ENCODE assay signal across 8 cellular contexts in genomic region chr19:13012690-13013608, GRCh38. TPM values are rescaled to one million over a fixed set of nuclear protein-coding genes. Genes with fewer than 3 reads are reported as not detected.
DNase-seq lines count a peak whose midpoint lies in the region; ATAC-seq, FAIRE-seq and TF ChIP-seq lines count a peak whose summit lies in the region.

No MANE protein-coding gene starts in this region.

- no peaks in the 10 kb centered on the region for H3K9me3 ChIP-seq in GM23248 (ENCODE audit: low read depth)
- no peaks in the 10 kb centered on the region for H3K9me3 ChIP-seq in endothelial cell of umbilical vein (replicated peaks; ENCODE audit: control insufficient read depth, insufficient read depth, low read length)

- H3K79me2 ChIP-seq in GM23248 (ENCODE audit: insufficient read depth) = peaks cover 100% of the 10 kb centered on the region
- no peaks in the 10 kb centered on the region for H3K79me2 ChIP-seq in endothelial cell of umbilical vein (ENCODE audit: control insufficient read depth, insufficient read depth, low read length)

- no peaks in the 10 kb centered on the region for H3K9me2 ChIP-seq in GM23248 (ENCODE audit: insufficient read depth)

- peak overlapping the region; percentile 99 for H3K27ac ChIP-seq in GM23248
- no peak overlapping the region for H3K27ac ChIP-seq in endothelial cell of umbilical vein (ENCODE audit: insufficient read depth, low read depth, low read length)

- no peaks in the 10 kb centered on the region for H3K9me3 Mint-ChIP-seq in T-helper 2 cell treated with Interferon-gamma antibody and Interleukin-4, amounts not matched to agents 5 μg/mL and 100 μg/mL, for 36 hours
- H3K9me3 Mint-ChIP-seq in naive B cell = peaks cover 0 to 2% (median 0%) of the 10 kb centered on the region in 7 donors

- TF ChIP-seq CTCF in endothelial cell of umbilical vein (IDR thresholded peaks at IDR 0.05; ENCODE audit: extremely low read depth in 1 of 2, insufficient read depth in 1 of 2, low read depth in 1 of 2, low read length in 2 of 2) = no peak

- H3K4me1 Mint-ChIP-seq in T-helper 2 cell treated with Interferon-gamma antibody and Interleukin-4, amounts not matched to agents 5 μg/mL and 100 μg/mL, for 36 hours (ENCODE audit: low read depth) = peaks cover 10% of the 10 kb centered on the region
- H3K4me1 Mint-ChIP-seq in naive B cell = peaks cover 34 to 52% (median 45%) of the 10 kb centered on the region in 3 donors

- peak; percentile 92 for DNase-seq in GM23248
- no peak for DNase-seq in T-helper 2 cell treated with Interferon-gamma antibody and Interleukin-4, amounts not matched to agents 5 μg/mL and 100 μg/mL, for 36 hours (ENCODE audit: low spot score)
- peak; percentile 11 for DNase-seq in endothelial cell of umbilical vein (ENCODE audit: low read depth, low spot score)
- DNase-seq in naive B cell = no peak
- no peak for DNase-seq in NAMALWA (ENCODE audit: low spot score)
- no peak for DNase-seq in cortex of kidney (lab: John Stamatoyannopoulos, UW)
- no peak for DNase-seq in HEK293T (ENCODE audit: extremely low spot score)

- H4K20me1 ChIP-seq in GM23248 (ENCODE audit: insufficient read depth) (no peaks in the 10 kb centered on the region), endothelial cell of umbilical vein (replicated peaks; ENCODE audit: control insufficient read depth, extremely low read depth, insufficient read depth, low read length) (no peaks in the 10 kb centered on the region)

- H3K27me3 ChIP-seq in GM23248 (replicated peaks; ENCODE audit: insufficient read depth) = no peaks in the 10 kb centered on the region
- H3K27me3 ChIP-seq in endothelial cell of umbilical vein (ENCODE audit: control insufficient read depth in 2 of 2, insufficient read depth in 2 of 2, low read length in 2 of 2) = peaks cover 0 to 12% of the 10 kb centered on the region in 2 experiments

- H3K36me3 ChIP-seq in GM23248 (ENCODE audit: low read depth) (no peaks in the 10 kb centered on the region), endothelial cell of umbilical vein (ENCODE audit: control insufficient read depth in 2 of 2, extremely low read depth in 1 of 2, insufficient read depth in 2 of 2, low read length in 2 of 2) (no peaks in the 10 kb centered on the region)

- in situ Hi-C loops in GM23248 (cut with MboI) = no loop called here

- WGBS in GM23248 (ENCODE audit: low coverage in 1 of 2, low lambda C conversion rate in 2 of 2, missing lambda C conversion rate in 2 of 2), 2 experiments = 2% methylated on average over 47 to 52 of the region's 52 CpGs

- no peak for FAIRE-seq in endothelial cell of umbilical vein (lab: Jason Lieb, UNC)

- H3K9ac ChIP-seq in GM23248 = peak overlapping the region; percentile 98
- peak overlapping the region; percentile 20 for H3K9ac ChIP-seq in endothelial cell of umbilical vein (replicated peaks; ENCODE audit: extremely low read depth, insufficient read depth, low read length)

- peak overlapping the region; percentile 5 for H3K27ac Mint-ChIP-seq in T-helper 2 cell treated with Interferon-gamma antibody and Interleukin-4, amounts not matched to agents 5 μg/mL and 100 μg/mL, for 36 hours
- H3K27ac Mint-ChIP-seq in naive B cell = peak overlapping the region; percentile 22 to 89 (median 86)

- H3K36me3 Mint-ChIP-seq in T-helper 2 cell treated with Interferon-gamma antibody and Interleukin-4, amounts not matched to agents 5 μg/mL and 100 μg/mL, for 36 hours (ENCODE audit: low read depth) = no peaks in the 10 kb centered on the region
- peaks cover 0 to 12% of the 10 kb centered on the region in 2 donors for H3K36me3 Mint-ChIP-seq in naive B cell

- peaks cover 17% of the 10 kb centered on the region for H3F3A ChIP-seq in GM23248 (ENCODE audit: insufficient read depth)

- BruUV-seq in endothelial cell of umbilical vein (replicated peaks; lab: Mats Ljungman, UMichigan) = no TSS peak

- no peaks in the 10 kb centered on the region for H3K9me1 ChIP-seq in endothelial cell of umbilical vein (replicated peaks; ENCODE audit: control insufficient read depth, extremely low read depth, insufficient read depth, low read length)

- H3K27me3 Mint-ChIP-seq in T-helper 2 cell treated with Interferon-gamma antibody and Interleukin-4, amounts not matched to agents 5 μg/mL and 100 μg/mL, for 36 hours (ENCODE audit: low read depth) = peaks cover 71% of the 10 kb centered on the region
- peaks cover 43 to 89% (median 86%) of the 10 kb centered on the region in 3 donors for H3K27me3 Mint-ChIP-seq in naive B cell

- dilution Hi-C loops in endothelial cell of umbilical vein (cut with MboI; ENCODE audit: extremely low pct_ligation_motif_present, low sequenced_read_pairs) = no loop called here

- POLR2A ChIA-PET in endothelial cell of umbilical vein (lab: Charles Lee) (no interaction called here), HEK293T (lab: Yijun Ruan, JAX) (interaction anchor here (0.7 to 0.9 kb wide), 3 partner anchors 9 to 47 kb away, joined by 3 read pairs; no protein-coding TSS in a partner anchor)

- no peak for TF ChIP-seq POLR2A in endothelial cell of umbilical vein (IDR thresholded peaks at IDR 0.05; ENCODE audit: low read depth, low read length)

- peak overlapping the region; percentile 68 for H3K4me3 Mint-ChIP-seq in T-helper 2 cell treated with Interferon-gamma antibody and Interleukin-4, amounts not matched to agents 5 μg/mL and 100 μg/mL, for 36 hours
- H3K4me3 Mint-ChIP-seq in naive B cell = peak overlapping the region; percentile 87 to 98 (median 94)

- CTCF ChIA-PET in endothelial cell of umbilical vein (lab: Charles Lee) = interaction anchor here (0.7 to 2.3 kb wide), 12 partner anchors 8 to 81 kb away, joined by 3 to 8 read pairs (median 4); no protein-coding TSS in a partner anchor
- CTCF ChIA-PET in HEK293T (lab: Yijun Ruan, JAX) = interaction anchor here (0.6 to 0.7 kb wide), 2 partner anchors 48 to 141 kb away, joined by 3 to 5 read pairs; no protein-coding TSS in a partner anchor

- ATAC-seq in naive B cell (ENCODE audit: low read depth in 2 of 2) (peak; percentile 35 to 37), HG02678 (IDR thresholded peaks at IDR 0.05; ENCODE audit: unreplicated experiment) (no peak)

- intact Hi-C loops in endothelial cell of umbilical vein (cut with micrococcal nuclease) = loop anchor here (2.0 kb wide), 1 partner anchor 16 kb away; no protein-coding TSS in a partner anchor

- H3K4me1 ChIP-seq in GM23248 (ENCODE audit: insufficient read depth) = peaks cover 45% of the 10 kb centered on the region
- H3K4me1 ChIP-seq in endothelial cell of umbilical vein (ENCODE audit: control insufficient read depth, extremely low read depth, insufficient read depth, low read length) = no peaks in the 10 kb centered on the region

- H3K4me2 ChIP-seq in GM23248 (ENCODE audit: unreplicated experiment) (peak overlapping the region; percentile 100), endothelial cell of umbilical vein (ENCODE audit: insufficient read depth, low read length) (peak overlapping the region; percentile 8)

- H3K4me3 ChIP-seq in GM23248 (peak overlapping the region; percentile 78), endothelial cell of umbilical vein (replicated peaks in 1 of 3; ENCODE audit: insufficient read depth in 1 of 3, low read depth in 1 of 3, low read length in 3 of 3) (peak overlapping the region in 1 of 3 experiments; percentile 1)

- H2AFZ ChIP-seq in GM23248 = peak overlapping the region; percentile 53
- H2AFZ ChIP-seq in endothelial cell of umbilical vein (ENCODE audit: low read depth, low read length) = no peak overlapping the region

TF ChIP-seq in HEK293T, 16 proteins besides CTCF, POLR2A, EP300 and RAD21 (continues in another document):
- no peak for TF ChIP-seq CTBP1 (IDR thresholded peaks at IDR 0.05; ENCODE audit: borderline replicate concordance)
- TF ChIP-seq HDGF (IDR thresholded peaks at IDR 0.05; ENCODE audit: borderline replicate concordance) = no peak

RNA-seq across cellular contexts. Expression of gene NFIX, which starts 17.7 kb away (rescaled TPM):
- total RNA-seq in GM23248 (2014; rRNA removed; shearing (Covaris generic)) = 71.0 and 81.4 TPM in 2 replicates
- polyA plus RNA-seq in GM23248 (2016; fragmentation: Nextera tagmentation; extraction: Ambion mirVana) (59.2 and 60.8 TPM in 2 replicates), endothelial cell of umbilical vein (8.7 and 9.8 TPM in 2 replicates), naive B cell (ENCODE audit: low read depth in 6 of 6) (1 to 10 TPM in 2 of 6 donors, under 1 TPM in 2, not detected in 2; 0.21 to 2.1 (median 1.1) TPM)
- total RNA-seq in endothelial cell of umbilical vein = 18.7 and 37.7 TPM in 2 replicates
- polyA plus RNA-seq in endothelial cell of umbilical vein (2011; cell fraction: cytosol; rRNA removed) = 11.9 and 12.6 TPM in 2 replicates
- 8.6 and 11.6 TPM in 2 replicates for polyA plus RNA-seq in endothelial cell of umbilical vein (2011; cell fraction: nucleus; rRNA removed)
- polyA plus RNA-seq in endothelial cell of umbilical vein (2012) = 22.4 and 30.5 TPM in 2 replicates
- 7.3 and 7.7 TPM in 2 replicates for polyA minus RNA-seq in endothelial cell of umbilical vein
- 1.3 TPM for polyA minus RNA-seq in endothelial cell of umbilical vein (2011; cell fraction: cytosol; rRNA and poly(A)+ RNA removed)
- polyA minus RNA-seq in endothelial cell of umbilical vein (2011; cell fraction: nucleus; rRNA and poly(A)+ RNA removed) = 5.5 and 7.2 TPM in 2 replicates

RNA-seq across cellular contexts. Expression of gene DAND5, which starts 43.6 kb away (rescaled TPM):
- total RNA-seq in GM23248 (2014; rRNA removed; shearing (Covaris generic)) = not detected in 2 replicates
- polyA plus RNA-seq in GM23248 (2016; fragmentation: Nextera tagmentation; extraction: Ambion mirVana) (not detected in 2 replicates), endothelial cell of umbilical vein (0.06 TPM in 2 replicates), naive B cell (ENCODE audit: low read depth in 6 of 6) (not detected)
- total RNA-seq in endothelial cell of umbilical vein = 0.20 and 0.28 TPM in 2 replicates
- polyA plus RNA-seq in endothelial cell of umbilical vein (2011; cell fraction: cytosol; rRNA removed) = 0.03 and 0.07 TPM in 2 replicates
- 0.16 and 0.17 TPM in 2 replicates for polyA plus RNA-seq in endothelial cell of umbilical vein (2011; cell fraction: nucleus; rRNA removed)
- not detected in 2 replicates for polyA plus RNA-seq in endothelial cell of umbilical vein (2012)
- 0.15 TPM in 1 of 2 replicates, not detected in the other for polyA minus RNA-seq in endothelial cell of umbilical vein
- not detected for polyA minus RNA-seq in endothelial cell of umbilical vein (2011; cell fraction: cytosol; rRNA and poly(A)+ RNA removed)
- polyA minus RNA-seq in endothelial cell of umbilical vein (2011; cell fraction: nucleus; rRNA and poly(A)+ RNA removed) = not detected in 2 replicates

RNA-seq across cellular contexts. Expression of gene GADD45GIP1, which starts 55.9 kb away (rescaled TPM):
- 41.6 and 48.4 TPM in 2 replicates for total RNA-seq in GM23248 (2014; rRNA removed; shearing (Covaris generic))
- polyA plus RNA-seq in GM23248 (2016; fragmentation: Nextera tagmentation; extraction: Ambion mirVana) (132 and 136 TPM in 2 replicates), endothelial cell of umbilical vein (38.3 and 46.3 TPM in 2 replicates), naive B cell (ENCODE audit: low read depth in 6 of 6) (10 to 100 TPM; 49.4 to 65.9 (median 52.7) TPM)
- 32.8 and 36.5 TPM in 2 replicates for total RNA-seq in endothelial cell of umbilical vein
- polyA plus RNA-seq in endothelial cell of umbilical vein (2011; cell fraction: cytosol; rRNA removed) = 27.7 and 48.4 TPM in 2 replicates
- 13.5 and 15.3 TPM in 2 replicates for polyA plus RNA-seq in endothelial cell of umbilical vein (2011; cell fraction: nucleus; rRNA removed)
- polyA plus RNA-seq in endothelial cell of umbilical vein (2012) = 30.7 and 40.3 TPM in 2 replicates
- 7.2 and 9.6 TPM in 2 replicates for polyA minus RNA-seq in endothelial cell of umbilical vein
- 32.0 TPM for polyA minus RNA-seq in endothelial cell of umbilical vein (2011; cell fraction: cytosol; rRNA and poly(A)+ RNA removed)
- polyA minus RNA-seq in endothelial cell of umbilical vein (2011; cell fraction: nucleus; rRNA and poly(A)+ RNA removed) = 2.3 and 4.1 TPM in 2 replicates

Comparison
In these comparisons a context has a peak if more than half of its experiments do, and no peak if none do; other contexts are left out.
1. DNase-seq: peak in GM23248 (single experiment) and endothelial cell of umbilical vein (single experiment); none in T-helper 2 cell treated with Interferon-gamma antibody and Interleukin-4, amounts not matched to agents 5 μg/mL and 100 μg/mL, for 36 hours (single experiment), naive B cell (single experiment), NAMALWA (single experiment), cortex of kidney (single experiment) and HEK293T (single experiment).